In the genomic region with DNA sequence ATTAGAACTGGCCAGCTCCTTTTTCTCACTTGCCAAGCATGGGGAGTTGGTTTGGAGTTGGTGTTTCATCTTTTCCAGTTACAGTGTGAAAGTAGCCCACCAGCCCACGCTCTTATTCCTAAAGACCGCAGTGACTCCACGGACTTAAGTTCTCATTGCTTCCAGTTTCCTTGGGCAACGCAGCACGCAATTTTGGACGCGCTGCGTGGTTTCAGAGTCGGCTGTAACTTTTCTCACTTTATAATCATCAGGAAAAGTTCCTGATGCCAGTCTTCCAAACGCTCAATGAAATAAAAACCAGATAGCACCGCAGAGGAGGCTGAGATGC, we compare ENCODE assay signal across 8 cellular contexts. TPM values are rescaled to one million over a fixed set of nuclear protein-coding genes. Genes with fewer than 3 reads are reported as not detected.
DNase-seq lines count a peak whose midpoint lies in the region; ATAC-seq and TF ChIP-seq lines count a peak whose summit lies in the region.

No MANE protein-coding gene starts in this region.

- H3K4me3 Mint-ChIP-seq in activated naive CD4-positive, alpha-beta T cell treated with anti-CD3 and anti-CD28 coated beads for 36 hours: peak overlapping the region; percentile 90

- H3K27me3 ChIP-seq in skeletal muscle satellite cell (ENCODE audit: control insufficient read depth, insufficient read depth, low read length): no peaks in the 10 kb centered on the region

- DNase-seq in activated naive CD4-positive, alpha-beta T cell treated with anti-CD3 and anti-CD28 coated beads for 36 hours: peak; percentile 32
- DNase-seq in left ventricle myocardium superior: peak; percentile 38
- no peak for DNase-seq in putamen (ENCODE audit: low spot score)
- DNase-seq in RPMI8226: no peak

- H3K36me3 Mint-ChIP-seq in activated naive CD4-positive, alpha-beta T cell treated with anti-CD3 and anti-CD28 coated beads for 36 hours (ENCODE audit: low read depth): peaks cover 17% of the 10 kb centered on the region

- H3K9me3 ChIP-seq in skeletal muscle satellite cell (replicated peaks; ENCODE audit: low read length): no peaks in the 10 kb centered on the region

- ATAC-seq in GM18868 (IDR thresholded peaks at IDR 0.05; ENCODE audit: unreplicated experiment) (peak; percentile 10), HG03571 (IDR thresholded peaks at IDR 0.05; ENCODE audit: unreplicated experiment) (peak; percentile 7), left ventricle myocardium superior (no peak)

- H3K4me1 Mint-ChIP-seq in activated naive CD4-positive, alpha-beta T cell treated with anti-CD3 and anti-CD28 coated beads for 36 hours (ENCODE audit: low read depth): peaks cover 19% of the 10 kb centered on the region

- peak overlapping the region; percentile 92 for H3K27ac Mint-ChIP-seq in activated naive CD4-positive, alpha-beta T cell treated with anti-CD3 and anti-CD28 coated beads for 36 hours

- no peak for TF ChIP-seq CTCF in 22Rv1 (IDR thresholded peaks at IDR 0.05)

- peak overlapping the region; percentile 96 for H3K4me2 ChIP-seq in skeletal muscle satellite cell (ENCODE audit: low read length)

- CTCF ChIA-PET in activated naive CD4-positive, alpha-beta T cell treated with anti-CD3 and anti-CD28 coated beads for 36 hours (lab: Charles Lee): interaction anchor here (0.5 to 1.3 kb wide), 5 partner anchors 20 to 193 kb away, joined by 3 to 6 read pairs (median 3); no protein-coding TSS in a partner anchor

- peak overlapping the region; percentile 83 for H3K4me3 ChIP-seq in skeletal muscle satellite cell (ENCODE audit: low read length)

- intact Hi-C loops in activated naive CD4-positive, alpha-beta T cell treated with anti-CD3 and anti-CD28 coated beads for 36 hours (cut with micrococcal nuclease): loop anchor here (1.0 to 5.0 kb wide), 8 partner anchors 29 to 950 kb away; partner anchors contain the start of genes BCLAF1 and IFNGR1
- intact Hi-C loops in left ventricle myocardium superior (cut with micrococcal nuclease): no loop called here

- no peaks in the 10 kb centered on the region for H3K9me3 Mint-ChIP-seq in activated naive CD4-positive, alpha-beta T cell treated with anti-CD3 and anti-CD28 coated beads for 36 hours

- H3K9ac ChIP-seq in skeletal muscle satellite cell (ENCODE audit: low read depth, low read length): peak overlapping the region; percentile 92

- H3K27me3 Mint-ChIP-seq in activated naive CD4-positive, alpha-beta T cell treated with anti-CD3 and anti-CD28 coated beads for 36 hours (ENCODE audit: low read depth): no peaks in the 10 kb centered on the region

- H3K27ac ChIP-seq in 22Rv1: peak overlapping the region; percentile 84

- H3K4me1 ChIP-seq in skeletal muscle satellite cell (ENCODE audit: control insufficient read depth, insufficient read depth, low read length): peaks cover 5% of the 10 kb centered on the region

- peaks cover 7% of the 10 kb centered on the region for H3K36me3 ChIP-seq in skeletal muscle satellite cell (ENCODE audit: insufficient read depth, low read length)

RNA-seq across cellular contexts. Expression of gene PEX7, which starts 0.4 kb away (rescaled TPM):
- 1 to 10 TPM; 6.0 to 6.4 TPM for total RNA-seq in activated naive CD4-positive, alpha-beta T cell treated with anti-CD3 and anti-CD28 coated beads for 36 hours
- total RNA-seq in left ventricle myocardium superior: 14.1 TPM
- 7.2 and 7.9 TPM in 2 replicates for total RNA-seq in skeletal muscle satellite cell (2012; rRNA removed)

RNA-seq across cellular contexts. Expression of gene MAP3K5, which starts 29.7 kb away (rescaled TPM):
- 1 to 10 TPM; 9.4 to 9.7 TPM for total RNA-seq in activated naive CD4-positive, alpha-beta T cell treated with anti-CD3 and anti-CD28 coated beads for 36 hours
- total RNA-seq in left ventricle myocardium superior: 38.5 TPM
- total RNA-seq in skeletal muscle satellite cell (2012; rRNA removed): 6.6 and 9.6 TPM in 2 replicates

Comparison
In these comparisons a context has a peak if more than half of its experiments do, and no peak if none do; other contexts are left out.
1. DNase-seq: peak in activated naive CD4-positive, alpha-beta T cell treated with anti-CD3 and anti-CD28 coated beads for 36 hours (single experiment) and left ventricle myocardium superior (single experiment); none in putamen (single experiment) and RPMI8226 (single experiment).